27 cellular contexts compared by ENCODE assay signal in the genomic region with DNA sequence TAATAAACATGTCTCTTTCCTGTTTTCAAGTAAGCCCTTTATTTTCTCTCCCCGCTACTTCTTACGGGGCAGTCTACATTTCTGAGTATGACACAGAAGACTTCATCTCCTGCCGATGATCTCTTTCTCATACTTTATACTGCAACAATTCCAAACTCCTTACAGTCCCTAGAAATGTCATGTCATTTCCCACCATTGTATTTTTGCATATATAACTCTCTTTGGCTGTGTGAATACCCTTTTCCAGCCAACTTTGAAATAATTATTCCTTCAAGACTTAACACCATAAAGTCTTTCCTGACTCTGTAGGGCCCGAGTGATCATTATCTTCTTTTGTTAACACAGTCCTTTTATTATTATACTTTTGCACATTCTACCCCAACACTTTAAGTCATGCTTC.
DNase-seq lines count a peak whose midpoint lies in the region; ATAC-seq, FAIRE-seq and TF ChIP-seq lines count a peak whose summit lies in the region.
"Had no signal": no experiment of that assay in that cellular context is flagged by ENCODE, and none has a peak within 500 bp of the region (broad histone marks: within the 10 kb centered on the region; RNA-seq: fewer than 3 reads in every experiment).

No MANE protein-coding gene starts in this region.

- POLR2A ChIA-PET in A673 (lab: Charles Lee; ENCODE audit: low non-redundant PET): no interaction called here
- POLR2A ChIA-PET in endothelial cell of umbilical vein (lab: Charles Lee): no interaction called here

- CTCF ChIA-PET in A673 (lab: Charles Lee) (no interaction called here), endothelial cell of umbilical vein (lab: Charles Lee) (no interaction called here)

- H3K79me2 ChIP-seq in astrocyte (ENCODE audit: insufficient read depth, low read length) (no peaks in the 10 kb centered on the region), endothelial cell of umbilical vein (ENCODE audit: control insufficient read depth, insufficient read depth, low read length) (no peaks in the 10 kb centered on the region), osteoblast (ENCODE audit: insufficient read depth, low read length) (no peaks in the 10 kb centered on the region)

- peak; percentile 24 for DNase-seq in A673 (ENCODE audit: low spot score)
- no peak for DNase-seq in astrocyte (ENCODE audit: low read depth)
- DNase-seq in endothelial cell of umbilical vein (ENCODE audit: low read depth, low spot score): peak; percentile 86
- DNase-seq in osteoblast (ENCODE audit: insufficient read length, low spot score, missing footprints): no peak
- no peak for DNase-seq in RPMI8226
- no peak for DNase-seq in HFFc6
- DNase-seq: ACHN; AML-193; BE2C; CD4-positive, alpha-beta T cell; CD8-positive, alpha-beta memory T cell; DMS 273 treated with DMSO at 0.1 percent for 48 hours; DMS79; EL; GDM1; H9 had no signal

- dilution Hi-C loops in endothelial cell of umbilical vein (cut with MboI; ENCODE audit: extremely low pct_ligation_motif_present, low sequenced_read_pairs): no loop called here

- H2AFZ ChIP-seq in astrocyte (ENCODE audit: low read depth, low read length): no peak overlapping the region
- H2AFZ ChIP-seq in endothelial cell of umbilical vein (ENCODE audit: low read depth, low read length): no peak overlapping the region
- no peak overlapping the region for H2AFZ ChIP-seq in osteoblast (ENCODE audit: low read length)

- no TSS peak for BruUV-seq in A673 (replicated peaks; lab: Mats Ljungman, UMichigan)
- no TSS peak for BruUV-seq in endothelial cell of umbilical vein (replicated peaks; lab: Mats Ljungman, UMichigan)

- peak; percentile 41 for FAIRE-seq in astrocyte (lab: Jason Lieb, UNC)
- peak; percentile 4 for FAIRE-seq in endothelial cell of umbilical vein (lab: Jason Lieb, UNC)
- FAIRE-seq: A204.1, D721Med, GM12878, GM19239, H1 had no signal

- H3K9me1 ChIP-seq in endothelial cell of umbilical vein (replicated peaks; ENCODE audit: control insufficient read depth, extremely low read depth, insufficient read depth, low read length): no peaks in the 10 kb centered on the region

- H3K27me3 Mint-ChIP-seq in astrocyte (ENCODE audit: low read depth, unreplicated experiment) (no peaks in the 10 kb centered on the region), HFFc6 (ENCODE audit: insufficient read depth) (no peaks in the 10 kb centered on the region)
- H3K27me3 Mint-ChIP-seq: CD4-positive, alpha-beta T cell; CD8-positive, alpha-beta memory T cell had no signal

- H3K27me3 ChIP-seq in A673 (replicated peaks; ENCODE audit: insufficient read depth, low read depth, low read length, poor library complexity) (no peaks in the 10 kb centered on the region), astrocyte (ENCODE audit: insufficient read depth, low read length) (no peaks in the 10 kb centered on the region), endothelial cell of umbilical vein (ENCODE audit: control insufficient read depth in 2 of 2, insufficient read depth in 2 of 2, low read length in 2 of 2) (no peaks in the 10 kb centered on the region), osteoblast (ENCODE audit: insufficient read depth, low read length) (no peaks in the 10 kb centered on the region)
- H3K27me3 ChIP-seq: BE2C; BLaER1 treated with 17β-estradiol and CSF1 and Interleukin-3, amounts not matched to agents 10 nM and 100 nM had no signal

- no peaks in the 10 kb centered on the region for H3K4me1 ChIP-seq in A673 (ENCODE audit: insufficient read depth, low read length, poor library complexity, severe bottlenecking)
- H3K4me1 ChIP-seq in astrocyte (ENCODE audit: insufficient read depth, low read length): no peaks in the 10 kb centered on the region
- peaks cover 9% of the 10 kb centered on the region for H3K4me1 ChIP-seq in endothelial cell of umbilical vein (ENCODE audit: control insufficient read depth, extremely low read depth, insufficient read depth, low read length)
- peaks cover 21% of the 10 kb centered on the region for H3K4me1 ChIP-seq in osteoblast (ENCODE audit: insufficient read depth, low read length)
- H3K4me1 ChIP-seq: BE2C; BLaER1 treated with 17β-estradiol and CSF1 and Interleukin-3, amounts not matched to agents 10 nM and 100 nM had no signal

- peaks cover 4% of the 10 kb centered on the region for H3K36me3 Mint-ChIP-seq in astrocyte (ENCODE audit: low read depth, unreplicated experiment)
- H3K36me3 Mint-ChIP-seq in HFFc6 (ENCODE audit: low read depth): peaks cover 11% of the 10 kb centered on the region

- no peak for ATAC-seq in HG02884 (IDR thresholded peaks at IDR 0.05; ENCODE audit: unreplicated experiment)
- no peak for ATAC-seq in HG03439 (IDR thresholded peaks at IDR 0.05; ENCODE audit: unreplicated experiment)
- ATAC-seq: GM12878, HCT116 had no signal

- intact Hi-C loops in A673 (cut with micrococcal nuclease; ENCODE audit: unreplicated experiment) (no loop called here), endothelial cell of umbilical vein (cut with micrococcal nuclease) (loop anchor here (2.0 kb wide), 1 partner anchor 77 kb away; a partner anchor contains a TSS)

- H3K9me3 Mint-ChIP-seq in astrocyte (ENCODE audit: unreplicated experiment) (no peaks in the 10 kb centered on the region), HFFc6 (peaks cover under 1% of the 10 kb centered on the region; the same call in 1 of the 2 replicates)
- H3K9me3 Mint-ChIP-seq: CD4-positive, alpha-beta T cell; H9 had no signal

- no peak for TF ChIP-seq CTCF in A673 (conservative IDR thresholded peaks at IDR 0.05; ENCODE audit: low read depth, low read length)
- no peak for TF ChIP-seq CTCF in astrocyte (IDR thresholded peaks at IDR 0.05; ENCODE audit: insufficient read depth, low read depth, low read length)
- no peak for TF ChIP-seq CTCF in endothelial cell of umbilical vein (IDR thresholded peaks at IDR 0.05; ENCODE audit: extremely low read depth in 1 of 2, insufficient read depth in 1 of 2, low read depth in 1 of 2, low read length in 2 of 2)
- no peak for TF ChIP-seq CTCF in osteoblast (IDR thresholded peaks at IDR 0.05; ENCODE audit: extremely low read depth, low read depth, low read length)
- TF ChIP-seq CTCF in HFFc6 (IDR thresholded peaks at IDR 0.05): no peak

- no peak overlapping the region for H3K27ac ChIP-seq in A673 (ENCODE audit: low read depth, low read length, poor library complexity, severe bottlenecking)
- H3K27ac ChIP-seq in astrocyte (ENCODE audit: low read depth, low read length): no peak overlapping the region
- H3K27ac ChIP-seq in endothelial cell of umbilical vein (ENCODE audit: insufficient read depth, low read depth, low read length): peak overlapping the region; percentile 39
- H3K27ac ChIP-seq in osteoblast (ENCODE audit: low read depth, low read length): peak overlapping the region; percentile 84
- H3K27ac ChIP-seq: 22Rv1; BLaER1 treated with 17β-estradiol and CSF1 and Interleukin-3, amounts not matched to agents 10 nM and 100 nM had no signal

- H3K9ac ChIP-seq in astrocyte (ENCODE audit: low read length): no peak overlapping the region
- H3K9ac ChIP-seq in endothelial cell of umbilical vein (replicated peaks; ENCODE audit: extremely low read depth, insufficient read depth, low read length): no peak overlapping the region
- H3K9ac ChIP-seq: BLaER1 treated with 17β-estradiol and CSF1 and Interleukin-3, amounts not matched to agents 10 nM and 100 nM had no signal

- H4K20me1 ChIP-seq in astrocyte (ENCODE audit: insufficient read depth, low read length): no peaks in the 10 kb centered on the region
- H4K20me1 ChIP-seq in endothelial cell of umbilical vein (replicated peaks; ENCODE audit: control insufficient read depth, extremely low read depth, insufficient read depth, low read length): no peaks in the 10 kb centered on the region
- no peaks in the 10 kb centered on the region for H4K20me1 ChIP-seq in osteoblast (ENCODE audit: insufficient read depth, low read length)
- H4K20me1 ChIP-seq: BLaER1 treated with 17β-estradiol and CSF1 and Interleukin-3, amounts not matched to agents 10 nM and 100 nM had no signal

- H3K4me1 Mint-ChIP-seq in astrocyte (ENCODE audit: low read depth, unreplicated experiment) (peaks cover 3% of the 10 kb centered on the region), HFFc6 (ENCODE audit: low read depth) (no peaks in the 10 kb centered on the region; the same call in 1 of the 2 replicates)
- H3K4me1 Mint-ChIP-seq: CD14-positive monocyte, H9 had no signal

- H3K9me3 ChIP-seq in A673 (ENCODE audit: low read depth, low read length, poor library complexity, severe bottlenecking) (no peaks in the 10 kb centered on the region), astrocyte (ENCODE audit: insufficient read depth, low read depth, low read length) (no peaks in the 10 kb centered on the region), endothelial cell of umbilical vein (replicated peaks; ENCODE audit: control insufficient read depth, insufficient read depth, low read length) (no peaks in the 10 kb centered on the region), osteoblast (ENCODE audit: low read depth, low read length) (no peaks in the 10 kb centered on the region)
- H3K9me3 ChIP-seq: BE2C had no signal

- H3K4me2 ChIP-seq in astrocyte (ENCODE audit: low read length) (no peak overlapping the region), endothelial cell of umbilical vein (ENCODE audit: insufficient read depth, low read length) (peak overlapping the region; percentile 16), osteoblast (ENCODE audit: insufficient read depth, low read length) (peak overlapping the region; percentile 18)
- H3K4me2 ChIP-seq: BLaER1 treated with 17β-estradiol and CSF1 and Interleukin-3, amounts not matched to agents 10 nM and 100 nM had no signal

- peak overlapping the region; percentile 60 for H3K27ac Mint-ChIP-seq in astrocyte (ENCODE audit: unreplicated experiment)
- no peak overlapping the region for H3K27ac Mint-ChIP-seq in HFFc6
- H3K27ac Mint-ChIP-seq: CD4-positive, alpha-beta T cell; H9 had no signal

- no peak overlapping the region for H3K4me3 Mint-ChIP-seq in astrocyte (ENCODE audit: unreplicated experiment)
- no peak overlapping the region for H3K4me3 Mint-ChIP-seq in HFFc6
- H3K4me3 Mint-ChIP-seq: CD14-positive monocyte; CD4-positive, alpha-beta T cell; CD8-positive, alpha-beta memory T cell; H9 had no signal

- H3K4me3 ChIP-seq in A673 (ENCODE audit: low read depth, low read length, poor library complexity, severe bottlenecking) (no peak overlapping the region), astrocyte (ENCODE audit: insufficient read depth, low read depth, low read length) (no peak overlapping the region), endothelial cell of umbilical vein (replicated peaks in 1 of 3; ENCODE audit: insufficient read depth in 1 of 3, low read depth in 1 of 3, low read length in 3 of 3) (no peak overlapping the region), osteoblast (ENCODE audit: insufficient read depth, low read length) (no peak overlapping the region)
- H3K4me3 ChIP-seq: BLaER1 treated with 17β-estradiol and CSF1 and Interleukin-3, amounts not matched to agents 10 nM and 100 nM; GM12878 had no signal

- peaks cover 3% of the 10 kb centered on the region for H3K36me3 ChIP-seq in A673 (ENCODE audit: insufficient read depth, low read length, poor library complexity, severe bottlenecking)
- H3K36me3 ChIP-seq in astrocyte (ENCODE audit: insufficient read depth, low read length): no peaks in the 10 kb centered on the region
- H3K36me3 ChIP-seq in endothelial cell of umbilical vein (ENCODE audit: control insufficient read depth in 2 of 2, extremely low read depth in 1 of 2, insufficient read depth in 2 of 2, low read length in 2 of 2): no peaks in the 10 kb centered on the region
- H3K36me3 ChIP-seq in osteoblast (ENCODE audit: insufficient read depth, low read length): peaks cover 5% of the 10 kb centered on the region

- TF ChIP-seq POLR2A in endothelial cell of umbilical vein (IDR thresholded peaks at IDR 0.05; ENCODE audit: low read depth, low read length): no peak

Comparison
In these comparisons a context has a peak if more than half of its experiments do, and no peak if none do; other contexts are left out.
1. DNase-seq: peak in A673 (single experiment) and endothelial cell of umbilical vein (single experiment); none in astrocyte (single experiment), osteoblast (single experiment), RPMI8226 (single experiment) and HFFc6 (single experiment).
2. H3K27ac ChIP-seq: peak in endothelial cell of umbilical vein (single experiment) and osteoblast (single experiment); none in A673 (single experiment) and astrocyte (single experiment).